Comparison of ENCODE assay signal across 1 cellular context in genomic region chr2:149597050-149598013, GRCh38.
TF ChIP-seq lines count a peak whose summit lies in the region.

No MANE protein-coding gene starts in this region.

TF ChIP-seq in H1, 55 proteins besides CTCF, POLR2A, EP300 and RAD21 (continued from another document):
- TF ChIP-seq ATF3 (IDR thresholded peaks at IDR 0.05; ENCODE audit: insufficient read depth, low read depth, low read length) (no peak), RFX5 (IDR thresholded peaks at IDR 0.05; ENCODE audit: borderline replicate concordance, low read depth, low read length) (no peak), BCL11A (IDR thresholded peaks at IDR 0.05; ENCODE audit: low read depth in 2 of 2, low read length in 2 of 2) (no peak), RBBP5 (IDR thresholded peaks at IDR 0.05; ENCODE audit: borderline replicate concordance, low read depth, low read length) (no peak), USF2 (IDR thresholded peaks at IDR 0.05; ENCODE audit: low read length) (no peak), CEBPB (IDR thresholded peaks at IDR 0.05; ENCODE audit: low read depth, low read length) (no peak), SP4 (IDR thresholded peaks at IDR 0.05; ENCODE audit: low read length) (no peak), ASH2L (IDR thresholded peaks at IDR 0.05; ENCODE audit: low read length) (no peak), BRCA1 (IDR thresholded peaks at IDR 0.05; ENCODE audit: low read depth, low read length) (no peak), RNF2 (IDR thresholded peaks at IDR 0.05; ENCODE audit: borderline replicate concordance, low read depth, low read length, missing control alignments, poor library complexity, severe bottlenecking) (no peak)
